In the genomic region with DNA sequence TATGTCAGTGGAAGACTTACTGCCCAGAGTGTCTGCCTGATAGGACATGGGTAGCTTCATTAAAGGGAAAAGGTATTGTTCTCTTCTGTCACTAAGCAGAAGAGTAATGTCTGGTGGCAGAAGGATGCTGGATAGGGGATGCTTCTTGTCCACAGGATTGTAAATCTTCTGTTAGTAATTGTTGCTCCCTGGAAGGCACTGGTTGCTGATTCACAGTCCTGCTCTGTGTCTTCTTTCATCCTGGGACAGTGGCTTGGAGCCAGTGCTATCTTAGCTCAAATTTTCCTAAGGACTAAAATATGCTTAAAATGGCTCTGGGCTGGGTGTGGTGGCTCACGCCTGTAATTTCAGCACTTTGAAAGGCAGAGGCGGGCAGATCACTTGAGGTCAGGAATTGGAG, we compare ENCODE assay signal across 17 cellular contexts. TPM values are rescaled to one million over a fixed set of nuclear protein-coding genes. Genes with fewer than 3 reads are reported as not detected.
DNase-seq lines count a peak whose midpoint lies in the region; ATAC-seq lines count a peak whose summit lies in the region.
"Had no signal": no experiment of that assay in that cellular context is flagged by ENCODE, and none has a peak within 500 bp of the region (broad histone marks: within the 10 kb centered on the region; RNA-seq: fewer than 3 reads in every experiment).

No MANE protein-coding gene starts in this region.

- peak; percentile 8 for DNase-seq in activated T-cell treated with anti-CD3 and anti-CD28 coated beads, Interleukin-2, amount 50 U/mL, for 1 hour
- DNase-seq in activated T-cell treated with anti-CD3 and anti-CD28 coated beads, Interleukin-2, amount 50 U/mL, for 72 hours, result no peak
- peak; percentile 49 for DNase-seq in RPMI7951 (ENCODE audit: low read depth)
- DNase-seq in fibroblast of peridontal ligament (ENCODE audit: extremely low read depth), result peak; percentile 43
- peak; percentile 22 for DNase-seq in stimulated activated CD8-positive, alpha-beta memory T cell treated with anti-CD3 and anti-CD28 coated beads, Interleukin-4, amount 100 ng/mL, for 48 hours
- no peak for DNase-seq in NCI-H1930 (lab: John Stamatoyannopoulos, UW)
- DNase-seq in NCI-H2227 treated with DMSO at 0.1 percent for 48 hours (lab: John Stamatoyannopoulos, UW), result no peak
- DNase-seq: activated CD4-positive, alpha-beta T cell treated with anti-CD3 and anti-CD28 coated beads, Interleukin-2, amount 10 ng/mL, durations not matched to agents 7 days and 5 days; activated T-cell treated with anti-CD3 and anti-CD28 coated beads, Interleukin-2, amount 50 U/mL, for 4 hours; CD8-positive, alpha-beta memory T cell; DMS79 treated with DMSO at 0.1 percent for 48 hours; esophagus squamous epithelium; NCI-H2029; small intestine; T-cell had no signal

- H3K27me3 Mint-ChIP-seq in activated T-cell treated with anti-CD3 and anti-CD28 coated beads, Interleukin-2, amount 50 U/mL, for 72 hours (ENCODE audit: low read depth), result no peaks in the 10 kb centered on the region
- H3K27me3 Mint-ChIP-seq: activated CD4-positive, alpha-beta T cell treated with anti-CD3 and anti-CD28 coated beads, Interleukin-2, amount 10 ng/mL, durations not matched to agents 7 days and 5 days; CD8-positive, alpha-beta memory T cell; memory B cell; T-cell had no signal

- no peak overlapping the region for H3K4me3 Mint-ChIP-seq in activated T-cell treated with anti-CD3 and anti-CD28 coated beads, Interleukin-2, amount 50 U/mL, for 72 hours
- H3K4me3 Mint-ChIP-seq: activated CD4-positive, alpha-beta T cell treated with anti-CD3 and anti-CD28 coated beads, Interleukin-2, amount 10 ng/mL, durations not matched to agents 7 days and 5 days; activated T-cell treated with anti-CD3 and anti-CD28 coated beads, Interleukin-2, amount 50 U/mL, for 4 hours; CD8-positive, alpha-beta memory T cell; memory B cell; T-cell had no signal

- peaks cover 12 to 40% of the 10 kb centered on the region in 2 donors for H3K36me3 Mint-ChIP-seq in activated T-cell treated with anti-CD3 and anti-CD28 coated beads, Interleukin-2, amount 50 U/mL, for 72 hours (ENCODE audit: insufficient read depth in 2 of 2)

- no peak for ATAC-seq in activated T-cell treated with anti-CD3 and anti-CD28 coated beads, Interleukin-2, amount 50 U/mL, for 72 hours (replicated peaks in 1 of 2)
- no peak for ATAC-seq in GM19324 (IDR thresholded peaks at IDR 0.05; ENCODE audit: low FRiP score, unreplicated experiment)
- ATAC-seq: activated T-cell treated with anti-CD3 and anti-CD28 coated beads, Interleukin-2, amount 50 U/mL, for 4 hours; T-cell had no signal

- H3K27ac Mint-ChIP-seq in activated T-cell treated with anti-CD3 and anti-CD28 coated beads, Interleukin-2, amount 50 U/mL, for 72 hours, result no peak overlapping the region
- H3K27ac Mint-ChIP-seq: activated CD4-positive, alpha-beta T cell treated with anti-CD3 and anti-CD28 coated beads, Interleukin-2, amount 10 ng/mL, durations not matched to agents 7 days and 5 days; memory B cell; T-cell had no signal

- no peaks in the 10 kb centered on the region for H3K9me3 Mint-ChIP-seq in activated T-cell treated with anti-CD3 and anti-CD28 coated beads, Interleukin-2, amount 50 U/mL, for 72 hours
- H3K9me3 Mint-ChIP-seq: activated CD4-positive, alpha-beta T cell treated with anti-CD3 and anti-CD28 coated beads, Interleukin-2, amount 10 ng/mL, durations not matched to agents 7 days and 5 days; activated T-cell treated with anti-CD3 and anti-CD28 coated beads, Interleukin-2, amount 50 U/mL, for 4 hours; CD8-positive, alpha-beta memory T cell; memory B cell; T-cell had no signal

- peaks cover 41% of the 10 kb centered on the region for H3K4me1 Mint-ChIP-seq in activated T-cell treated with anti-CD3 and anti-CD28 coated beads, Interleukin-2, amount 50 U/mL, for 72 hours (ENCODE audit: low read depth)

RNA-seq across cellular contexts. Expression of a gene that starts 47.9 kb away (rescaled TPM):
- 100 to 1,000 TPM; 267 to 353 TPM for total RNA-seq in activated T-cell treated with anti-CD3 and anti-CD28 coated beads, Interleukin-2, amount 50 U/mL, for 72 hours
- total RNA-seq in RPMI7951 (2014; rRNA removed; shearing (Covaris generic)), result 4.1 and 6.2 TPM in 2 replicates

RNA-seq across cellular contexts. Expression of a gene that starts 53.3 kb away (rescaled TPM):
- total RNA-seq in activated T-cell treated with anti-CD3 and anti-CD28 coated beads, Interleukin-2, amount 50 U/mL, for 72 hours, result 100 to 1,000 TPM; 111 to 127 TPM
- 163 and 195 TPM in 2 replicates for total RNA-seq in RPMI7951 (2014; rRNA removed; shearing (Covaris generic))

Comparison
In these comparisons a context has a peak if more than half of its experiments do, and no peak if none do; other contexts are left out.
1. DNase-seq: peak in activated T-cell treated with anti-CD3 and anti-CD28 coated beads, Interleukin-2, amount 50 U/mL, for 1 hour (single experiment), RPMI7951 (single experiment), fibroblast of peridontal ligament (single experiment) and stimulated activated CD8-positive, alpha-beta memory T cell treated with anti-CD3 and anti-CD28 coated beads, Interleukin-4, amount 100 ng/mL, for 48 hours (single experiment); none in activated T-cell treated with anti-CD3 and anti-CD28 coated beads, Interleukin-2, amount 50 U/mL, for 72 hours (0 of 2), NCI-H1930 (0 of 2) and NCI-H2227 treated with DMSO at 0.1 percent for 48 hours (single experiment).
2. RNA of a gene that starts 47.9 kb away (total RNA-seq): 267 to 353 TPM in activated T-cell treated with anti-CD3 and anti-CD28 coated beads, Interleukin-2, amount 50 U/mL, for 72 hours; 4.1 to 6.2 TPM in RPMI7951; every median in the first group is over 10 times any median in the second.